1 cellular context compared by ENCODE assay signal in the genomic region with DNA sequence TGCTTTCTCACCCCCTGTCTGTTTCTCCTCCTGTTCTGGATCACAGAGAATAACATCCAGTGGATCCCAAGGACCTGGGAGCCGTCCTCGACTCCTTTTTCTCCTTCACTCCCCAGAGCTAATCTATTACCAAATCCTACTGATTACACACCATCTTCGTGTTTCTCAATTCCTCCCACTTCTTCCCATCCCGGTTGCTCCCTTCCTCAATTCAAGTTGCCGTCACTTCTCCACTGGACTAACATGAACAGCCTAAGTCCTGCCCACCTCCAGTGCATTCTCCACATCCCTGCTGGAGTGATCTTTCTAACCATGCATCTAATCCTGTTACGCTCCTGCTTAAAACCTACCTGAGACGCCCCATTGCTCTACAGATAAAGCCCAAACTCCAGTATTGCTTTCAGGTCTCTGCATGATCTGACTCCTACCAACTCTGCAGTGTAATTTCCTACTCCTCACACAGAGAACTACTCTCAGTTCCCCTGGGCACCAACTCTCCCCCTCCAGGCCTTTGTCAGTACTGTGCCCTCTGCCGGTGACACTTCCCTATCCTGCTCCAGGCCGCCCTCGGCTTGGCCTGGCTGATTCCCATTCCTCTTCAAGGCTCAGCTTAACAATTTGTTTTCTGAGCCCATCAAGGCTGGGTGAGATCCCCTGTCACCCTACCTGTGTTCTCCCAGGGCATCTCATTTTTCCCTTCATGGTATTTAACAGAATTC.
TF ChIP-seq lines count a peak whose summit lies in the region.

No MANE protein-coding gene starts in this region.

TF ChIP-seq in WTC11, 78 proteins besides CTCF, POLR2A, EP300 and RAD21 (continued from another document):
- TF ChIP-seq ZNF671 (CRISPR knock-in tag; IDR thresholded peaks at IDR 0.05): no peak
- TF ChIP-seq SP1 (CRISPR knock-in tag; conservative IDR thresholded peaks at IDR 0.05): no peak
- TF ChIP-seq USF1 (CRISPR knock-in tag; IDR thresholded peaks at IDR 0.05): no peak
- no peak for TF ChIP-seq CDX4 (CRISPR knock-in tag; IDR thresholded peaks at IDR 0.05; ENCODE audit: borderline replicate concordance)
- TF ChIP-seq ESRRA (CRISPR knock-in tag; IDR thresholded peaks at IDR 0.05; ENCODE audit: borderline replicate concordance): no peak
- TF ChIP-seq, protein P1, sequence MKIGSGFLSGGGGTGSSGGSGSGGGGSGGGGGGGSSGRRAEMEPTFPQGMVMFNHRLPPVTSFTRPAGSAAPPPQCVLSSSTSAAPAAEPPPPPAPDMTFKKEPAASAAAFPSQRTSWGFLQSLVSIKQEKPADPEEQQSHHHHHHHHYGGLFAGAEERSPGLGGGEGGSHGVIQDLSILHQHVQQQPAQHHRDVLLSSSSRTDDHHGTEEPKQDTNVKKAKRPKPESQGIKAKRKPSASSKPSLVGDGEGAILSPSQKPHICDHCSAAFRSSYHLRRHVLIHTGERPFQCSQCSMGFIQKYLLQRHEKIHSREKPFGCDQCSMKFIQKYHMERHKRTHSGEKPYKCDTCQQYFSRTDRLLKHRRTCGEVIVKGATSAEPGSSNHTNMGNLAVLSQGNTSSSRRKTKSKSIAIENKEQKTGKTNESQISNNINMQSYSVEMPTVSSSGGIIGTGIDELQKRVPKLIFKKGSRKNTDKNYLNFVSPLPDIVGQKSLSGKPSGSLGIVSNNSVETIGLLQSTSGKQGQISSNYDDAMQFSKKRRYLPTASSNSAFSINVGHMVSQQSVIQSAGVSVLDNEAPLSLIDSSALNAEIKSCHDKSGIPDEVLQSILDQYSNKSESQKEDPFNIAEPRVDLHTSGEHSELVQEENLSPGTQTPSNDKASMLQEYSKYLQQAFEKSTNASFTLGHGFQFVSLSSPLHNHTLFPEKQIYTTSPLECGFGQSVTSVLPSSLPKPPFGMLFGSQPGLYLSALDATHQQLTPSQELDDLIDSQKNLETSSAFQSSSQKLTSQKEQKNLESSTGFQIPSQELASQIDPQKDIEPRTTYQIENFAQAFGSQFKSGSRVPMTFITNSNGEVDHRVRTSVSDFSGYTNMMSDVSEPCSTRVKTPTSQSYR (CRISPR knock-in tag; IDR thresholded peaks at IDR 0.05): no peak
- TF ChIP-seq, protein P2, sequence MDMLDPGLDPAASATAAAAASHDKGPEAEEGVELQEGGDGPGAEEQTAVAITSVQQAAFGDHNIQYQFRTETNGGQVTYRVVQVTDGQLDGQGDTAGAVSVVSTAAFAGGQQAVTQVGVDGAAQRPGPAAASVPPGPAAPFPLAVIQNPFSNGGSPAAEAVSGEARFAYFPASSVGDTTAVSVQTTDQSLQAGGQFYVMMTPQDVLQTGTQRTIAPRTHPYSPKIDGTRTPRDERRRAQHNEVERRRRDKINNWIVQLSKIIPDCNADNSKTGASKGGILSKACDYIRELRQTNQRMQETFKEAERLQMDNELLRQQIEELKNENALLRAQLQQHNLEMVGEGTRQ (CRISPR knock-in tag; IDR thresholded peaks at IDR 0.05): no peak
- no peak for TF ChIP-seq FOXK1 (CRISPR knock-in tag; IDR thresholded peaks at IDR 0.05)
- TF ChIP-seq ZNF317 (CRISPR knock-in tag; IDR thresholded peaks at IDR 0.05; ENCODE audit: borderline replicate concordance, low read depth): no peak
- no peak for TF ChIP-seq NFYB (CRISPR knock-in tag; conservative IDR thresholded peaks at IDR 0.05; ENCODE audit: low read depth)
- TF ChIP-seq, protein P3, sequence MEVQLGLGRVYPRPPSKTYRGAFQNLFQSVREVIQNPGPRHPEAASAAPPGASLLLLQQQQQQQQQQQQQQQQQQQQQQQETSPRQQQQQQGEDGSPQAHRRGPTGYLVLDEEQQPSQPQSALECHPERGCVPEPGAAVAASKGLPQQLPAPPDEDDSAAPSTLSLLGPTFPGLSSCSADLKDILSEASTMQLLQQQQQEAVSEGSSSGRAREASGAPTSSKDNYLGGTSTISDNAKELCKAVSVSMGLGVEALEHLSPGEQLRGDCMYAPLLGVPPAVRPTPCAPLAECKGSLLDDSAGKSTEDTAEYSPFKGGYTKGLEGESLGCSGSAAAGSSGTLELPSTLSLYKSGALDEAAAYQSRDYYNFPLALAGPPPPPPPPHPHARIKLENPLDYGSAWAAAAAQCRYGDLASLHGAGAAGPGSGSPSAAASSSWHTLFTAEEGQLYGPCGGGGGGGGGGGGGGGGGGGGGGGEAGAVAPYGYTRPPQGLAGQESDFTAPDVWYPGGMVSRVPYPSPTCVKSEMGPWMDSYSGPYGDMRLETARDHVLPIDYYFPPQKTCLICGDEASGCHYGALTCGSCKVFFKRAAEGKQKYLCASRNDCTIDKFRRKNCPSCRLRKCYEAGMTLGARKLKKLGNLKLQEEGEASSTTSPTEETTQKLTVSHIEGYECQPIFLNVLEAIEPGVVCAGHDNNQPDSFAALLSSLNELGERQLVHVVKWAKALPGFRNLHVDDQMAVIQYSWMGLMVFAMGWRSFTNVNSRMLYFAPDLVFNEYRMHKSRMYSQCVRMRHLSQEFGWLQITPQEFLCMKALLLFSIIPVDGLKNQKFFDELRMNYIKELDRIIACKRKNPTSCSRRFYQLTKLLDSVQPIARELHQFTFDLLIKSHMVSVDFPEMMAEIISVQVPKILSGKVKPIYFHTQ (CRISPR knock-in tag; IDR thresholded peaks at IDR 0.05): no peak
- no peak for TF ChIP-seq ATF3 (CRISPR knock-in tag; conservative IDR thresholded peaks at IDR 0.05)
